17 cellular contexts compared by ENCODE assay signal in the genomic region with DNA sequence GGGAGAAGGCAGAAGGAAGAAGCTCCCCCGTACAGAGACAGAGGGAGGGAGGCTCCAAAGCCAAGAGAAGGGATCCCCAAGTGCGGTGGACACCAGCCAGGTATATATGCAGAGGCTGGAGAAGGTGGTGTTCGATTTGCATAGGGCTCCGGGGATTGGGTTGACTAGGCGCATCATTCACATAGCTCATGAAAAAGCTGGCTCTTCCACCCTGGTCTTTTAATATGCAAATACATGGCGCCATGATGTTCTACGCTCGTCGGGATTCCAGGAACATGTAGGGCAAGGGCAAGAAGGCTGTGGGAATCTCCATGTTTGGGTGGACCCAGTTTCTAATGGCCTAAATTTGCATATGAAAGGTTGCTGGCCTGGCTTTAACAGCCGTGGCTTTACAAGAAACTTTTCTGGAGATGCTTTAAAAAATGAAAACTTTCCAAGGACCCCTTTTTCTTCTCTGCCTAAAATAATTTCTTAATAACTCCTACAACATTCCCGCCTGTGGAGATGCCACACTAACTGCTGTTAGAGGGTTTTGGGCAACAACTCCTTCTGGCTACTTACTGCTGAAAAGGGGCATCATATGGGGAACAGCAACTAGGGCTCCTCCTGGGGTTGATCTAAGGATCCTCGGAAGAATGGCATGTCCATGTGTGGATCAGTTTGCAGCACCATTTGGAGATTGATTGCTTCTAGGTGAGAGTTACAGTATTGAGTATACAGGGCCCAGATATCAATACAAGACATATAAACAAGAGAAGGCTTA. TPM values are rescaled to one million over a fixed set of nuclear protein-coding genes. Genes with fewer than 3 reads are reported as not detected.
DNase-seq lines count a peak whose midpoint lies in the region; ATAC-seq and TF ChIP-seq lines count a peak whose summit lies in the region.
"Had no signal": no experiment of that assay in that cellular context is flagged by ENCODE, and none has a peak within 500 bp of the region (broad histone marks: within the 10 kb centered on the region; RNA-seq: fewer than 3 reads in every experiment).

No MANE protein-coding gene starts in this region.

- no peak for ATAC-seq in natural killer cell
- no peak for ATAC-seq in natural killer cell treated with Interleukin-12 subunit alpha and Interleukin-12 subunit beta and Interleukin-15 and Interleukin-18, amount 100 ng/mL, for 72 hours
- no peak for ATAC-seq in central memory CD8-positive, alpha-beta T cell (replicated peaks; ENCODE audit: extremely low read depth, poor library complexity, severe bottlenecking)
- ATAC-seq in GM21723 (IDR thresholded peaks at IDR 0.05; ENCODE audit: unreplicated experiment), result no peak
- no peak for ATAC-seq in stimulated activated naive CD8-positive, alpha-beta T cell treated with anti-CD3 and anti-CD28 coated beads, Interleukin-15, Interleukin-2, amounts not matched to agents 100 U/mL and 50 U/mL, for 24 hours

- H3K27ac ChIP-seq in iPS-18a (ENCODE audit: low read length), result peak overlapping the region; percentile 96
- H3K27ac ChIP-seq in vagina, result no peak overlapping the region
- H3K27ac ChIP-seq: RWPE1 had no signal

- H3K9me3 ChIP-seq in iPS-18a (ENCODE audit: control insufficient read depth, low read depth, low read length), result no peaks in the 10 kb centered on the region
- H3K9me3 ChIP-seq in vagina, result no peaks in the 10 kb centered on the region

- H3K9ac ChIP-seq in iPS-18a (ENCODE audit: low read length), result peak overlapping the region; percentile 71

- H3K9me3 Mint-ChIP-seq in natural killer cell (no peaks in the 10 kb centered on the region), HFFc6 (no peaks in the 10 kb centered on the region)
- no peaks in the 10 kb centered on the region for H3K9me3 Mint-ChIP-seq in natural killer cell treated with Interleukin-12 subunit alpha and Interleukin-12 subunit beta and Interleukin-15 and Interleukin-18, amount 100 ng/mL, for 72 hours
- H3K9me3 Mint-ChIP-seq in central memory CD8-positive, alpha-beta T cell, result no peaks in the 10 kb centered on the region

- DNase-seq in natural killer cell (no peak), HFFc6 (no peak), vagina (ENCODE audit: extremely low spot score in 2 of 2) (no peak)
- DNase-seq in natural killer cell treated with Interleukin-12 subunit alpha and Interleukin-12 subunit beta and Interleukin-15 and Interleukin-18, amount 100 ng/mL, for 72 hours (ENCODE audit: low spot score), result no peak
- DNase-seq in central memory CD8-positive, alpha-beta T cell (ENCODE audit: low spot score in 2 of 2), result no peak
- DNase-seq in stimulated activated naive CD8-positive, alpha-beta T cell treated with anti-CD3 and anti-CD28 coated beads, Interleukin-15, Interleukin-2, amounts not matched to agents 100 U/mL and 50 U/mL, for 24 hours, result no peak
- DNase-seq: 8988T; CD4-positive, alpha-beta memory T cell; DND-41; GF-D8; H7; NCI-H187; NCI-H446; NCI-H748 treated with DMSO at 0.1 percent for 48 hours had no signal

- H3K27me3 ChIP-seq in iPS-18a (ENCODE audit: control insufficient read depth, insufficient read depth, low read length), result no peaks in the 10 kb centered on the region
- no peaks in the 10 kb centered on the region for H3K27me3 ChIP-seq in vagina

- no peaks in the 10 kb centered on the region for H3K27me3 Mint-ChIP-seq in natural killer cell (ENCODE audit: low read depth in 2 of 2)
- H3K27me3 Mint-ChIP-seq in natural killer cell treated with Interleukin-12 subunit alpha and Interleukin-12 subunit beta and Interleukin-15 and Interleukin-18, amount 100 ng/mL, for 72 hours, result no peaks in the 10 kb centered on the region
- H3K27me3 Mint-ChIP-seq in central memory CD8-positive, alpha-beta T cell, result no peaks in the 10 kb centered on the region
- H3K27me3 Mint-ChIP-seq in HFFc6 (ENCODE audit: insufficient read depth), result no peaks in the 10 kb centered on the region
- H3K27me3 Mint-ChIP-seq: CD4-positive, alpha-beta memory T cell had no signal

- H3K27ac Mint-ChIP-seq in natural killer cell (peak overlapping the region; percentile 15 to 33), HFFc6 (no peak overlapping the region)
- H3K27ac Mint-ChIP-seq in natural killer cell treated with Interleukin-12 subunit alpha and Interleukin-12 subunit beta and Interleukin-15 and Interleukin-18, amount 100 ng/mL, for 72 hours, result no peak overlapping the region
- peak overlapping the region; percentile 86 for H3K27ac Mint-ChIP-seq in central memory CD8-positive, alpha-beta T cell (ENCODE audit: low read depth)

- intact Hi-C loops in natural killer cell (cut with micrococcal nuclease) (no loop called here), vagina (cut with DNase I) (no loop called here)

- H3K4me1 ChIP-seq in iPS-18a (ENCODE audit: control insufficient read depth, low read depth, low read length) (peaks cover 70% of the 10 kb centered on the region), vagina (no peaks in the 10 kb centered on the region)

- TF ChIP-seq POLR2A in vagina (IDR thresholded peaks at IDR 0.05), result no peak

- H3K36me3 Mint-ChIP-seq in natural killer cell, result peaks cover 7% of the 10 kb centered on the region
- peaks cover 12% of the 10 kb centered on the region for H3K36me3 Mint-ChIP-seq in natural killer cell treated with Interleukin-12 subunit alpha and Interleukin-12 subunit beta and Interleukin-15 and Interleukin-18, amount 100 ng/mL, for 72 hours
- H3K36me3 Mint-ChIP-seq in central memory CD8-positive, alpha-beta T cell (ENCODE audit: insufficient read depth), result peaks cover 11% of the 10 kb centered on the region
- peaks cover 20% of the 10 kb centered on the region for H3K36me3 Mint-ChIP-seq in HFFc6 (ENCODE audit: low read depth)

- H3K4me3 ChIP-seq in iPS-18a (ENCODE audit: low read length) (peak overlapping the region; percentile 47), vagina (no peak overlapping the region)

- no peaks in the 10 kb centered on the region for H3K36me3 ChIP-seq in iPS-18a (ENCODE audit: control insufficient read depth, low read depth, low read length)
- no peaks in the 10 kb centered on the region for H3K36me3 ChIP-seq in vagina

- no peak overlapping the region for H3K4me3 Mint-ChIP-seq in natural killer cell
- H3K4me3 Mint-ChIP-seq in natural killer cell treated with Interleukin-12 subunit alpha and Interleukin-12 subunit beta and Interleukin-15 and Interleukin-18, amount 100 ng/mL, for 72 hours, result no peak overlapping the region
- H3K4me3 Mint-ChIP-seq in central memory CD8-positive, alpha-beta T cell, result no peak overlapping the region
- H3K4me3 Mint-ChIP-seq in HFFc6, result no peak overlapping the region

- no peak for TF ChIP-seq CTCF in natural killer cell (IDR thresholded peaks at IDR 0.05)
- TF ChIP-seq CTCF in HFFc6 (IDR thresholded peaks at IDR 0.05), result no peak
- no peak for TF ChIP-seq CTCF in vagina (IDR thresholded peaks at IDR 0.05)

- H3K4me1 Mint-ChIP-seq in natural killer cell (peaks cover 54 to 61% of the 10 kb centered on the region in 2 donors), HFFc6 (ENCODE audit: low read depth) (peaks cover 6% of the 10 kb centered on the region; the same call in 1 of the 2 replicates)
- peaks cover 31 to 33% of the 10 kb centered on the region in 2 donors for H3K4me1 Mint-ChIP-seq in natural killer cell treated with Interleukin-12 subunit alpha and Interleukin-12 subunit beta and Interleukin-15 and Interleukin-18, amount 100 ng/mL, for 72 hours (ENCODE audit: low read depth in 2 of 2)
- peaks cover 38% of the 10 kb centered on the region for H3K4me1 Mint-ChIP-seq in central memory CD8-positive, alpha-beta T cell

RNA-seq across cellular contexts. Expression of a gene that starts 28.3 kb away (rescaled TPM):
- 10 to 100 TPM; 54.5 to 64.5 (median 63.7) TPM for total RNA-seq in natural killer cell
- total RNA-seq in natural killer cell treated with Interleukin-12 subunit alpha and Interleukin-12 subunit beta and Interleukin-15 and Interleukin-18, amount 100 ng/mL, for 72 hours, result 10 to 100 TPM; 30.7 to 49.3 TPM
- total RNA-seq in HFFc6 (2021; fragmentation: NEBNext Ultra II Directional; extraction: Animal tissue kit (Norgen Biotek cat#: 25700)), result 10 to 100 TPM; 32.3 to 47.4 (median 34.1) TPM
- total RNA-seq in vagina, result 29.0 TPM

Comparison
In these comparisons a context has a peak if more than half of its experiments do, and no peak if none do; other contexts are left out.
1. H3K27ac Mint-ChIP-seq: peak in natural killer cell (2 of 2) and central memory CD8-positive, alpha-beta T cell (single experiment); none in natural killer cell treated with Interleukin-12 subunit alpha and Interleukin-12 subunit beta and Interleukin-15 and Interleukin-18, amount 100 ng/mL, for 72 hours (0 of 2) and HFFc6 (single experiment).